ENCODE assay signal across 17 cellular contexts in genomic region chr2:26740346-26740745, GRCh38. TPM values are rescaled to one million over a fixed set of nuclear protein-coding genes. Genes with fewer than 3 reads are reported as not detected.
DNase-seq lines count a peak whose midpoint lies in the region; ATAC-seq and TF ChIP-seq lines count a peak whose summit lies in the region.
"Had no signal": no experiment of that assay in that cellular context is flagged by ENCODE, and none has a peak within 500 bp of the region (broad histone marks: within the 10 kb centered on the region; RNA-seq: fewer than 3 reads in every experiment).

No MANE protein-coding gene starts in this region.

- peaks cover 4% of the 10 kb centered on the region for H3K27me3 Mint-ChIP-seq in chondrocyte (ENCODE audit: low read depth)

- H3K27ac Mint-ChIP-seq in chondrocyte (ENCODE audit: unreplicated experiment): no peak overlapping the region
- H3K27ac Mint-ChIP-seq: CD8-positive, alpha-beta T cell; GM23338 had no signal

- no peaks in the 10 kb centered on the region for H3K79me2 ChIP-seq in trophoblast cell (ENCODE audit: control insufficient read depth, insufficient read depth, low read length, poor library complexity)
- no peaks in the 10 kb centered on the region for H3K79me2 ChIP-seq in PC-9 (ENCODE audit: low read depth)

- no peak for ATAC-seq in HG02970 (IDR thresholded peaks at IDR 0.05; ENCODE audit: low FRiP score, unreplicated experiment)

- no peak overlapping the region for H2AFZ ChIP-seq in trophoblast cell (ENCODE audit: insufficient read depth, low read length, poor library complexity)
- no peak overlapping the region for H2AFZ ChIP-seq in PC-9
- H2AFZ ChIP-seq: GM23338 had no signal

- intact Hi-C loops in PC-9 (cut with micrococcal nuclease; ENCODE audit: unreplicated experiment): loop anchor here (10.0 kb wide), 1 partner anchor 506 kb away; no protein-coding TSS in a partner anchor

- H3K4me3 ChIP-seq in BLaER1: no peak overlapping the region
- H3K4me3 ChIP-seq in H7 (ENCODE audit: insufficient read depth, low read depth, low read length): no peak overlapping the region
- H3K4me3 ChIP-seq in trophoblast cell (ENCODE audit: low read depth, low read length): peak overlapping the region; percentile 21
- H3K4me3 ChIP-seq in PC-9: no peak overlapping the region
- H3K4me3 ChIP-seq: GM23338, MG63, SJSA1 had no signal

- H3K9me2 ChIP-seq in PC-9 (ENCODE audit: insufficient read depth): no peaks in the 10 kb centered on the region

- 0 out of 2 replicates have a peak, but pooled peaks cover 8% of the 10 kb centered on the region for H4K20me1 ChIP-seq in BLaER1
- no peaks in the 10 kb centered on the region for H4K20me1 ChIP-seq in PC-9 (ENCODE audit: insufficient read depth)

- H4K8ac ChIP-seq in trophoblast cell (ENCODE audit: low read depth, low read length): no peak overlapping the region

- POLR2A ChIA-PET in PC-9 (lab: Charles Lee; ENCODE audit: unreplicated experiment): no interaction called here

- no TSS peak for BruUV-seq in PC-9 (replicated peaks; lab: Mats Ljungman, UMichigan)

- H3K9me3 Mint-ChIP-seq in chondrocyte (ENCODE audit: low read depth): no peaks in the 10 kb centered on the region
- H3K9me3 Mint-ChIP-seq: CD8-positive, alpha-beta T cell; GM23338 had no signal

- H3K23ac ChIP-seq in trophoblast cell (ENCODE audit: low read length): no peak overlapping the region

- no CpG with 5 or more reads among the region's 6 CpGs for WGBS in trophoblast cell (ENCODE audit: extremely low coverage, insufficient coverage, insufficient read length)

- H3K36me3 ChIP-seq in BLaER1 (no peaks in the 10 kb centered on the region), H7 (replicated peaks; ENCODE audit: control insufficient read depth, insufficient read depth, low read length) (no peaks in the 10 kb centered on the region), trophoblast cell (ENCODE audit: control insufficient read depth in 1 of 2, insufficient read depth in 2 of 2, low read length in 2 of 2) (no peaks in the 10 kb centered on the region), PC-9 (ENCODE audit: low read depth) (no peaks in the 10 kb centered on the region)
- H3K36me3 ChIP-seq: MG63, SJSA1 had no signal

- no peaks in the 10 kb centered on the region for H3K79me1 ChIP-seq in trophoblast cell (ENCODE audit: low read length)

- H3K27ac ChIP-seq in BLaER1 (no peak overlapping the region), trophoblast cell (ENCODE audit: low read depth, low read length) (no peak overlapping the region), PC-9 (no peak overlapping the region)
- H3K27ac ChIP-seq: SJSA1 had no signal

- H2BK12ac ChIP-seq in trophoblast cell (ENCODE audit: low read length): no peak overlapping the region

- H2BK120ac ChIP-seq in trophoblast cell (ENCODE audit: insufficient read depth, low read length, poor library complexity): no peak overlapping the region

- no peak overlapping the region for H4K91ac ChIP-seq in trophoblast cell (ENCODE audit: low read depth, low read length)

- H3K4ac ChIP-seq in trophoblast cell (ENCODE audit: low read depth, low read length): no peak overlapping the region

- H4K12ac ChIP-seq in trophoblast cell (ENCODE audit: low read depth, low read length): no peak overlapping the region

- H3K27me3 ChIP-seq in BLaER1: no peaks in the 10 kb centered on the region
- no peaks in the 10 kb centered on the region for H3K27me3 ChIP-seq in H7 (ENCODE audit: control insufficient read depth, insufficient read depth, low read length)
- H3K27me3 ChIP-seq in trophoblast cell (ENCODE audit: insufficient read depth, low read length): no peaks in the 10 kb centered on the region
- no peaks in the 10 kb centered on the region for H3K27me3 ChIP-seq in PC-9 (ENCODE audit: insufficient read depth, low read depth)
- H3K27me3 ChIP-seq: MG63, SJSA1 had no signal

- peak overlapping the region; percentile 75 for H3K4me2 ChIP-seq in BLaER1
- H3K4me2 ChIP-seq in trophoblast cell (ENCODE audit: low read length): no peak overlapping the region
- no peak overlapping the region for H3K4me2 ChIP-seq in PC-9
- H3K4me2 ChIP-seq: GM23338 had no signal

- H3K14ac ChIP-seq in trophoblast cell (ENCODE audit: low read length): no peak overlapping the region

- CTCF ChIA-PET in PC-9 (lab: Charles Lee): interaction anchor here (0.5 kb wide), 1 partner anchor 115 kb away, joined by 10 read pairs; no protein-coding TSS in a partner anchor

- H3K9ac ChIP-seq in BLaER1 (no peak overlapping the region), trophoblast cell (ENCODE audit: low read length) (no peak overlapping the region)

- H3K9me3 ChIP-seq in BLaER1 (no peaks in the 10 kb centered on the region), trophoblast cell (ENCODE audit: insufficient read depth, low read depth, low read length) (no peaks in the 10 kb centered on the region), PC-9 (ENCODE audit: insufficient read depth, low read depth) (no peaks in the 10 kb centered on the region)
- H3K9me3 ChIP-seq: MG63, SJSA1 had no signal

- no peak overlapping the region for H2BK5ac ChIP-seq in trophoblast cell (ENCODE audit: low read depth, low read length, poor library complexity)

- H3K36me3 Mint-ChIP-seq in chondrocyte (ENCODE audit: low read depth): no peaks in the 10 kb centered on the region
- H3K36me3 Mint-ChIP-seq: CD8-positive, alpha-beta T cell had no signal

- peaks cover under 1% of the 10 kb centered on the region for H3K4me1 Mint-ChIP-seq in chondrocyte (ENCODE audit: low read depth)

- H3K18ac ChIP-seq in trophoblast cell (ENCODE audit: low read length): no peak overlapping the region

- no peak overlapping the region for H3K4me3 Mint-ChIP-seq in chondrocyte (ENCODE audit: unreplicated experiment)
- H3K4me3 Mint-ChIP-seq: CD8-positive, alpha-beta T cell; GM23338 had no signal

- peaks cover 3% of the 10 kb centered on the region; the same call in 1 of the 2 replicates for H3F3A ChIP-seq in PC-9 (ENCODE audit: insufficient read depth, low read depth)

- no peak for TF ChIP-seq CTCF in chondrocyte (IDR thresholded peaks at IDR 0.05)
- no peak for TF ChIP-seq CTCF in PC-9 (conservative IDR thresholded peaks at IDR 0.05)

- H3K4me1 ChIP-seq in BLaER1 (peaks cover 39% of the 10 kb centered on the region), trophoblast cell (ENCODE audit: control insufficient read depth in 1 of 2, insufficient read depth in 2 of 2, low read length in 2 of 2) (no peaks in the 10 kb centered on the region), PC-9 (replicated peaks; ENCODE audit: insufficient read depth) (no peaks in the 10 kb centered on the region; the same call in 1 of the 2 replicates)
- H3K4me1 ChIP-seq: SJSA1 had no signal

- H2AK5ac ChIP-seq in trophoblast cell (ENCODE audit: low read length): no peak overlapping the region

- DNase-seq in H7: peak; percentile 8
- DNase-seq in chondrocyte (ENCODE audit: low spot score): peak; percentile 57
- no peak for DNase-seq in trophoblast cell
- DNase-seq in NCI-H446 (lab: John Stamatoyannopoulos, UW): no peak
- DNase-seq in PC-9: no peak
- DNase-seq: ACHN, C1 segment of cervical spinal cord, MG63, NCI-H1417, NCI-H2227 treated with DMSO at 0.1 percent for 48 hours, NCI-H510A treated with DMSO at 0.1 percent for 48 hours, NCI-H774 had no signal

RNA-seq across cellular contexts. Expression of gene SLC35F6, which starts 23.7 kb away (rescaled TPM):
- total RNA-seq in H7 (2014; rRNA removed; shearing (Covaris generic)): 10.7 and 15.4 TPM in 2 replicates
- 35.5 to 48.4 TPM (median 46.1 TPM) in 3 replicates for total RNA-seq in chondrocyte
- 22.9 and 23.5 TPM in 2 replicates for polyA plus RNA-seq in trophoblast cell (2013)
- 28.0 and 39.1 TPM in 2 replicates for total RNA-seq in PC-9 (2021)

RNA-seq across cellular contexts. Expression of gene CENPA, which starts 45.5 kb away (rescaled TPM):
- 34.0 and 38.2 TPM in 2 replicates for total RNA-seq in H7 (2014; rRNA removed; shearing (Covaris generic))
- 2.6 to 6.2 TPM (median 4.6 TPM) in 3 replicates for total RNA-seq in chondrocyte
- 15.2 and 16.5 TPM in 2 replicates for polyA plus RNA-seq in trophoblast cell (2013)
- total RNA-seq in PC-9 (2021): 43.6 and 48.8 TPM in 2 replicates

RNA-seq across cellular contexts. Expression of gene KCNK3, which starts 47.8 kb away (rescaled TPM):
- 0.11 and 0.48 TPM in 2 replicates for total RNA-seq in H7 (2014; rRNA removed; shearing (Covaris generic))
- 0.77 to 2.9 TPM (median 2.8 TPM) in 3 replicates for total RNA-seq in chondrocyte
- 0.29 and 0.42 TPM in 2 replicates for polyA plus RNA-seq in trophoblast cell (2013)
- total RNA-seq in PC-9 (2021): 0.08 TPM in 1 of 2 replicates, not detected in the other
- total RNA-seq: CD8-positive, alpha-beta T cell; GM23338; SJSA1 had no signal
- polyA plus RNA-seq: GM23338 had no signal

Comparison
In these comparisons a context has a peak if more than half of its experiments do, and no peak if none do; other contexts are left out.
1. DNase-seq: peak in H7 (single experiment) and chondrocyte (single experiment); none in trophoblast cell (0 of 2), NCI-H446 (0 of 2) and PC-9 (0 of 2).